Comparison of ENCODE assay signal across 32 cellular contexts in genomic region chr1:33407339-33407738, GRCh38.
"Had no signal": no experiment of that assay in that cellular context is flagged by ENCODE, and none has a peak within 500 bp of the region (broad histone marks: within the 10 kb centered on the region; RNA-seq: fewer than 3 reads in every experiment).

No MANE protein-coding gene starts in this region.

- ATAC-seq: activated CD8-positive, alpha-beta memory T cell treated with anti-CD3 and anti-CD28 coated beads, Interleukin-2, amount 10 ng/mL, durations not matched to agents 7 days and 5 days; activated naive CD8-positive, alpha-beta T cell treated with anti-CD3 and anti-CD28 coated beads, Interleukin-2, amount 50 U/mL, for 24 hours; PC-3 had no signal

- H3K27ac ChIP-seq: Peyer's patch, VCaP had no signal

- H3K27me3 ChIP-seq: brain microvascular endothelial cell, Peyer's patch had no signal

- H3K9me3 ChIP-seq: Peyer's patch had no signal

- DNase-seq: activated B cell treated with CpG ODN at 0.5 μM for 24 hours; activated CD4-positive, alpha-beta memory T cell treated with anti-CD3 and anti-CD28 coated beads for 36 hours; activated CD4-positive, alpha-beta T cell treated with anti-CD3 and anti-CD28 coated beads for 4 hours; activated CD4-positive, alpha-beta T cell treated with anti-CD3 and anti-CD28 coated beads, Interleukin-2, amount 50 U/mL, for 1 hour; activated CD4-positive, CD25-positive, alpha-beta regulatory T cell treated with anti-CD3 and anti-CD28 coated beads, Interleukin-2, amount 50 U/mL, for 72 hours; activated CD8-positive, alpha-beta memory T cell treated with anti-CD3 and anti-CD28 coated beads, Interleukin-2, amount 10 ng/mL, durations not matched to agents 7 days and 5 days; activated CD8-positive, alpha-beta memory T cell treated with anti-CD3 and anti-CD28 coated beads, Interleukin-2, amount 50 U/mL, for 48 hours; activated effector memory CD4-positive, alpha-beta T cell treated with Interleukin-2 at 50 U/mL for 16 hours; activated naive CD4-positive, alpha-beta T cell treated with anti-CD3 and anti-CD28 coated beads, Interleukin-2, amount 10 ng/mL, durations not matched to agents 7 days and 5 days; activated naive CD8-positive, alpha-beta T cell treated with anti-CD3 and anti-CD28 coated beads, Interleukin-2, amount 50 U/mL, for 24 hours; activated T-cell treated with anti-CD3 and anti-CD28 coated beads, Interleukin-2, amount 50 U/mL, for 48 hours; anterior cingulate cortex; brain microvascular endothelial cell; NCI-H1092 treated with DMSO at 0.1 percent for 48 hours; NCI-H1417; NCI-H146; NCI-H187; NCI-H2029 treated with DMSO at 0.1 percent for 48 hours; NCI-H2107; NCI-H2171; NCI-H510A; NCI-H526; NCI-H748 treated with DMSO at 0.1 percent for 48 hours; NK-92 treated with Interleukin-12 subunit alpha and Interleukin-12 subunit beta, amount 100 ng/mL, for 24 hours; PC-3; Peyer's patch; RPMI8226; SW 1271; T-helper 1 cell; T-helper 2 cell; T-helper 9 cell had no signal

- H3K36me3 ChIP-seq: brain microvascular endothelial cell, Peyer's patch had no signal

- H3K4me1 ChIP-seq: Peyer's patch had no signal

- H3K4me3 ChIP-seq: Peyer's patch had no signal
